ENCODE assay signal across 18 cellular contexts in genomic region chr13:89750371-89750770, GRCh38.
A peak's percentile ranks its signal among the peaks of the same experiment; 100 is the strongest.
DNase-seq lines count a peak whose midpoint lies in the region; ATAC-seq and TF ChIP-seq lines count a peak whose summit lies in the region.
"Had no signal": no experiment of that assay in that cellular context is flagged by ENCODE, and none has a peak within 500 bp of the region (broad histone marks: within the 10 kb centered on the region; RNA-seq: fewer than 3 reads in every experiment).

No MANE protein-coding gene starts in this region.

- DNase-seq in ELR (ENCODE audit: low read depth) (peak; percentile 52), HCEC 1CT (peak; percentile 27), choroid plexus epithelial cell (ENCODE audit: low read depth) (peak; percentile 51), fibroblast of pulmonary artery (ENCODE audit: low read depth) (peak; percentile 13), DMS 273 (lab: John Stamatoyannopoulos, UW; ENCODE audit: unreplicated experiment) (no peak), cerebellar cortex (ENCODE audit: low spot score) (no peak)
- DNase-seq: BE2C; CD4-positive, alpha-beta memory T cell; DMS153; DMS79 treated with DMSO at 0.1 percent for 48 hours; EL; GF-D8; H9; IMR-90; KBM-7 had no signal

- no peak for ATAC-seq in HG03039 (IDR thresholded peaks at IDR 0.05; ENCODE audit: unreplicated experiment)
- no peak for ATAC-seq in GM21723 (IDR thresholded peaks at IDR 0.05; ENCODE audit: unreplicated experiment)
- ATAC-seq: GM23338 had no signal

- H3K4me3 ChIP-seq in choroid plexus epithelial cell (ENCODE audit: low read depth, low read length) (no peak overlapping the region), fibroblast of pulmonary artery (replicated peaks; ENCODE audit: low read depth, low read length) (no peak overlapping the region)
- H3K4me3 ChIP-seq: GM23338 had no signal

- no peak for TF ChIP-seq CTCF in choroid plexus epithelial cell (conservative IDR thresholded peaks at IDR 0.05; ENCODE audit: low read depth, low read length)
- TF ChIP-seq CTCF in fibroblast of pulmonary artery (IDR thresholded peaks at IDR 0.05; ENCODE audit: low read length, missing control alignments): no peak

Comparison
In these comparisons a context has a peak if more than half of its experiments do, and no peak if none do; other contexts are left out.
1. DNase-seq: peak in ELR (single experiment), HCEC 1CT (single experiment), choroid plexus epithelial cell (single experiment) and fibroblast of pulmonary artery (single experiment); none in DMS 273 (single experiment) and cerebellar cortex (single experiment).